In the genomic region with DNA sequence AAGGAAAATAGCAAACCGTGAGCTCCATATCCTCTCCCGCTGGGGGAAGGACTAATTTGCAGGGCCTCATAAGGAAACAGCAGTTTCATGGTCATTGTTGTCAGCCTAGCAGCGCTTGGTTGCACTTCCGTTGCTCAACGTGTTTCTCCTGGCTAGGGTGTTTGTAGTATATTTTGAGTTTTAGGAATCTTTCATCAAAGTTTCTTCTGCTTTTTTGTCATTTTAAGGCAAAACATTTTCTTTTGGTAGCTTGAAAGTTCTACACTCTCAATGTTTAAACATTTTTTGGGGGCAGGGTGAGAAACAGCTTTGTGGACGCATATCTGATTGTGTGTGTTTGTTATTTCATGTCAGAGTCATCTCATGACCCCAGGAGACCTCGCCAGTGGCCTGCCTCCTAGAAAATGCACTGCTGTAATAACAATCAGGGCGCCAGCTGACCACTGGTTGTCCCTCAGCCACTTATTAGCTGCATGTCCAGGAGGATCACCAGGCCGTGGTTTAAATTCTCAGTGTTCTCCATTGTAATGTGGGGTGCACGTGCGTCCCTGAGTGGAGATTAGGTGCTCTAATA, we compare ENCODE assay signal across 1 cellular context.
TF ChIP-seq lines count a peak whose summit lies in the region.

No MANE protein-coding gene starts in this region.

TF ChIP-seq in H1, 55 proteins besides CTCF, POLR2A, EP300 and RAD21 (continued from another document):
- TF ChIP-seq POU5F1 (IDR thresholded peaks at IDR 0.05; ENCODE audit: low read depth, low read length) (no peak), SRF (IDR thresholded peaks at IDR 0.05; ENCODE audit: low read depth, low read length) (no peak), SUZ12 (IDR thresholded peaks at IDR 0.05; ENCODE audit: low read length) (no peak), GTF2F1 (IDR thresholded peaks at IDR 0.05; ENCODE audit: borderline replicate concordance, low read depth, low read length) (no peak)
